Comparison of ENCODE assay signal across 1 cellular context in the genomic region with DNA sequence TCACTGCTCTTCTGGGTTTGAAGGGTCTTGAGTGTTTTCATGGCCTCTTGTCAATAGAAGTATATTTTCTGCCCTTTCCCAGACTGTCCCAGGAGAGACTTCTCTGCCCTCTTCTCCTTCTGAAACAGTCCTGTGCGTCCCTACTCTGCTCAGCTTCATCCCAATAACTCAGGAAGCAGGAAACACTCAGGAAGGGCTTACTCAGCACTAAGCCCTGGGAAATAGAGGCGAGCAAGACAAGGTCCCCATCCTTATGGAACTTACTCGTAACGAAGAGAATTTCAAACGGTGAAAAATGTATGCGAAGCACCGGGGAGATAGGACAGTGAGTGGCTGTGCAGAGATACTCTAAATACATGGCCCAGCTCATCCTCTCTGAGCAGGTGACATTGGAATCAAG.
TF ChIP-seq lines count a peak whose summit lies in the region.

No MANE protein-coding gene starts in this region.

TF ChIP-seq in K562, 482 proteins besides CTCF, POLR2A, EP300 and RAD21:
- TF ChIP-seq C11orf30 (IDR thresholded peaks at IDR 0.05; ENCODE audit: low read depth) (0 out of 2 replicates have a peak, but pooled peaks have one; percentile 36), ZNF316 (IDR thresholded peaks at IDR 0.05) (peak; percentile 52), FOXP4 (CRISPR knock-in tag; IDR thresholded peaks at IDR 0.05; ENCODE audit: borderline replicate concordance) (no peak)
